In genomic region chr4:186151499-186151898, GRCh38 we compare ENCODE assay signal across 1 cellular context.
TF ChIP-seq lines count a peak whose summit lies in the region.

No MANE protein-coding gene starts in this region.

TF ChIP-seq in H1, 55 proteins besides CTCF, POLR2A, EP300 and RAD21:
- TF ChIP-seq TAF7 (optimal IDR thresholded peaks at IDR 0.05; ENCODE audit: borderline replicate concordance, low read depth, low read length) (no peak), CBX8 (IDR thresholded peaks at IDR 0.05; ENCODE audit: borderline replicate concordance, low read depth, low read length) (no peak)
TF ChIP-seq in H1: peak in this region for 0.
